ENCODE assay signal across 9 cellular contexts in the genomic region with DNA sequence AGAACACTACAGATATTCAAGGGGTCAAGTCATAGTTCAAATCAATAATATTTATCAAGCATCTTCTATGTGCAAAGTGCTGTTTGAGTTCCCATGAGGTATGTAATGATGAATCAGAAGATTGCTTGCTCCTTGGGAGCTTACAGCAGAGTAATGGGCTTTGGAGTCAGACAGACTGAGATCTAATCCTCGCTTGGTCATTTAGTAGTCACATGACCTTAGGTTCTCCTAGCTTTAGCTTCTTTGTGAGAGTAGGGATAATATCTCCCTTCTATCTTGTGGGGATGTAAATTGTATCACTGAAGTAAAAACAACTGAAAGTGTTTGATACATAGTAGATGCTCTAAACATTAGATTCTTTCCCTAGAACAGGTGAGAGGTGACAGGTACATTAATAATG.
"Had no signal": no experiment of that assay in that cellular context is flagged by ENCODE, and none has a peak within 500 bp of the region (broad histone marks: within the 10 kb centered on the region; RNA-seq: fewer than 3 reads in every experiment).

No MANE protein-coding gene starts in this region.

- H3K4me3 ChIP-seq: breast epithelium, esophagus muscularis mucosa had no signal

- H3K36me3 ChIP-seq: breast epithelium, esophagus muscularis mucosa had no signal

- H3K4me1 Mint-ChIP-seq: nephron had no signal

- H3K9me3 Mint-ChIP-seq: activated CD4-positive, alpha-beta memory T cell treated with anti-CD3 and anti-CD28 coated beads, Interleukin-2, amount 10 ng/mL, durations not matched to agents 7 days and 5 days; nephron had no signal

- ATAC-seq: activated CD4-positive, CD25-positive, alpha-beta regulatory T cell treated with anti-CD3 and anti-CD28 coated beads, Interleukin-2, amount 50 U/mL, for 24 hours had no signal

- H3K4me3 Mint-ChIP-seq: activated CD4-positive, alpha-beta memory T cell treated with anti-CD3 and anti-CD28 coated beads, Interleukin-2, amount 10 ng/mL, durations not matched to agents 7 days and 5 days; nephron had no signal

- H3K27me3 ChIP-seq: breast epithelium had no signal

- H3K27me3 Mint-ChIP-seq: activated CD4-positive, alpha-beta memory T cell treated with anti-CD3 and anti-CD28 coated beads, Interleukin-2, amount 10 ng/mL, durations not matched to agents 7 days and 5 days had no signal

- DNase-seq: activated CD4-positive, alpha-beta memory T cell treated with anti-CD3 and anti-CD28 coated beads, Interleukin-2, amount 10 ng/mL, durations not matched to agents 7 days and 5 days; activated naive CD4-positive, alpha-beta T cell treated with Interleukin-2 at 50 U/mL for 16 hours; aorta; stimulated activated CD4-positive, alpha-beta T cell treated with anti-CD3 and anti-CD28 coated beads, Interleukin-15, amount 100 ng/mL, for 24 hours; stimulated activated CD4-positive, alpha-beta T cell treated with anti-CD3 and anti-CD28 coated beads, Interleukin-4, amount 100 ng/mL, for 4 hours had no signal

- H3K27ac Mint-ChIP-seq: activated CD4-positive, alpha-beta memory T cell treated with anti-CD3 and anti-CD28 coated beads, Interleukin-2, amount 10 ng/mL, durations not matched to agents 7 days and 5 days; nephron had no signal

- H3K9me3 ChIP-seq: breast epithelium, esophagus muscularis mucosa had no signal

- H3K27ac ChIP-seq: breast epithelium, esophagus muscularis mucosa had no signal
